15 cellular contexts compared by ENCODE assay signal in genomic region chr6:12718025-12718424, GRCh38. TPM values are rescaled to one million over a fixed set of nuclear protein-coding genes. Genes with fewer than 3 reads are reported as not detected.
DNase-seq lines count a peak whose midpoint lies in the region; ATAC-seq, FAIRE-seq and TF ChIP-seq lines count a peak whose summit lies in the region.
"Had no signal": no experiment of that assay in that cellular context is flagged by ENCODE, and none has a peak within 500 bp of the region (broad histone marks: within the 10 kb centered on the region; RNA-seq: fewer than 3 reads in every experiment).

No MANE protein-coding gene starts in this region.

- H3K9me3 ChIP-seq in HepG2 (ENCODE audit: low read length), result no peaks in the 10 kb centered on the region
- H3K9me3 ChIP-seq in right lobe of liver, result no peaks in the 10 kb centered on the region
- H3K9me3 ChIP-seq: tibial artery had no signal

- no TSS peak for BruUV-seq in HepG2 (replicated peaks; lab: Mats Ljungman, UMichigan)

- FAIRE-seq in HepG2 (lab: Jason Lieb, UNC), result no peak
- FAIRE-seq: endothelial cell of umbilical vein, GM12892, GM19239 had no signal

- DNase-seq in HepG2 (ENCODE audit: low spot score) (peak; percentile 31), right lobe of liver (no peak), SW480 (ENCODE audit: low spot score) (peak; percentile 5), inferior parietal cortex (ENCODE audit: extremely low spot score) (peak; percentile 33), NCI-H446 treated with DMSO at 0.1 percent for 48 hours (lab: John Stamatoyannopoulos, UW) (no peak), iPS-NIHi7 (ENCODE audit: extremely low spot score) (no peak)
- DNase-seq: activated CD4-positive, alpha-beta T cell treated with anti-CD3 and anti-CD28 coated beads for 48 hours; NCI-H2171; tibial artery had no signal

- H3K4me2 ChIP-seq in HepG2 (ENCODE audit: low read depth, low read length), result no peak overlapping the region

- H3K4me1 ChIP-seq in HepG2 (ENCODE audit: insufficient read depth, low read length), result no peaks in the 10 kb centered on the region
- H3K4me1 ChIP-seq in right lobe of liver, result no peaks in the 10 kb centered on the region
- H3K4me1 ChIP-seq: tibial artery had no signal

- TF ChIP-seq POLR2A in HepG2 (IDR thresholded peaks at IDR 0.05; ENCODE audit: insufficient read depth in 1 of 2, low read depth in 2 of 2, low read length in 2 of 2) (no peak), right lobe of liver (IDR thresholded peaks at IDR 0.05) (no peak)

- TF ChIP-seq CTCF in HepG2 (CRISPR knock-in tag; IDR thresholded peaks at IDR 0.05) (no peak), right lobe of liver (IDR thresholded peaks at IDR 0.05) (no peak)

- in situ Hi-C loops in HepG2 (cut with HindIII; ENCODE audit: extremely low pct_ligation_motif_present, low pct_unique_long_range_greater_than_20kb), result no loop called here

- 2% methylated on average over 9 of the region's 9 CpGs for WGBS in HepG2 (ENCODE audit: low lambda C conversion rate)
- WGBS in right lobe of liver (ENCODE audit: insufficient coverage, low coverage, low lambda C conversion rate, missing lambda C conversion rate), result 26% methylated on average over 7 of the region's 9 CpGs

- H3K36me3 ChIP-seq in HepG2 (replicated peaks in 1 of 2; ENCODE audit: control insufficient read depth in 1 of 2, insufficient read depth in 2 of 2, low read length in 2 of 2) (no peaks in the 10 kb centered on the region), right lobe of liver (no peaks in the 10 kb centered on the region)
- H3K36me3 ChIP-seq: tibial artery had no signal

- no peak for TF ChIP-seq RAD21 in HepG2 (CRISPR knock-in tag; IDR thresholded peaks at IDR 0.05)

- CTCF ChIA-PET in HepG2 (lab: Yijun Ruan, JAX; ENCODE audit: low intra/inter-chr PET ratio, low total read pairs), result no interaction called here

- H2AFZ ChIP-seq in HepG2 (ENCODE audit: low read length), result no peak overlapping the region

- POLR2A ChIA-PET in HepG2 (lab: Yijun Ruan, JAX), result no interaction called here

- H3K27me3 ChIP-seq in HepG2 (ENCODE audit: control insufficient read depth in 1 of 2, insufficient read depth in 2 of 2, low read length in 2 of 2) (peaks cover 0 to 2% of the 10 kb centered on the region in 2 experiments; a peak in 2 of 5 replicates), right lobe of liver (peaks cover 0 to 6% of the 10 kb centered on the region in 2 donors)

- ATAC-seq in HepG2 (peak; percentile 41; the same call in 1 of the 3 replicates), right lobe of liver (no peak), GM21737 (IDR thresholded peaks at IDR 0.05; ENCODE audit: unreplicated experiment) (no peak), GM18519 (IDR thresholded peaks at IDR 0.05; ENCODE audit: low FRiP score, unreplicated experiment) (no peak)

- intact Hi-C loops in HepG2 (cut with micrococcal nuclease; ENCODE audit: unreplicated experiment), result no loop called here
- intact Hi-C loops in right lobe of liver (cut with DNase I), result no loop called here

- no peaks in the 10 kb centered on the region for H3K79me2 ChIP-seq in HepG2 (ENCODE audit: insufficient read depth, low read length)

- H3K4me3 ChIP-seq in HepG2 (replicated peaks in 1 of 3; ENCODE audit: insufficient read depth in 1 of 3, low read depth in 2 of 3, low read length in 3 of 3) (no peak overlapping the region), right lobe of liver (no peak overlapping the region)
- H3K4me3 ChIP-seq: lung, tibial artery had no signal

- no peak for TF ChIP-seq EP300 in HepG2 (IDR thresholded peaks at IDR 0.05; ENCODE audit: low read depth in 2 of 2, low read length in 2 of 2)
- TF ChIP-seq EP300 in HepG2 (CRISPR knock-in tag; IDR thresholded peaks at IDR 0.05; ENCODE audit: borderline replicate concordance), result no peak

- H3K9ac ChIP-seq in HepG2 (ENCODE audit: insufficient read depth, low read depth, low read length), result no peak overlapping the region

- no peak overlapping the region for H3K27ac ChIP-seq in HepG2 (ENCODE audit: extremely low read length, insufficient read depth, low read length)
- no peak overlapping the region for H3K27ac ChIP-seq in right lobe of liver
- H3K27ac ChIP-seq: tibial artery had no signal

- no peaks in the 10 kb centered on the region for H4K20me1 ChIP-seq in HepG2 (ENCODE audit: insufficient read depth, low read length)

TF ChIP-seq in HepG2, 621 proteins besides CTCF, POLR2A, EP300 and RAD21:
- TF ChIP-seq ZNF556 (CRISPR knock-in tag; IDR thresholded peaks at IDR 0.05; ENCODE audit: borderline replicate concordance) (no peak), ZNF652 (CRISPR knock-in tag; IDR thresholded peaks at IDR 0.05; ENCODE audit: borderline replicate concordance, low read depth) (no peak), ZSCAN30 (CRISPR knock-in tag; IDR thresholded peaks at IDR 0.05) (no peak), ZFP36L1 (CRISPR knock-in tag; IDR thresholded peaks at IDR 0.05) (no peak), SMARCE1 (IDR thresholded peaks at IDR 0.05; ENCODE audit: borderline replicate concordance) (no peak), ARID5B (CRISPR knock-in tag; IDR thresholded peaks at IDR 0.05) (no peak), ZSCAN25 (CRISPR knock-in tag; IDR thresholded peaks at IDR 0.05) (no peak), SPEN (CRISPR knock-in tag; IDR thresholded peaks at IDR 0.05; ENCODE audit: low read depth) (no peak)

RNA-seq across cellular contexts. Expression of gene PHACTR1, which starts 1.5 kb away (rescaled TPM):
- 0.09 TPM in 1 of 2 replicates, not detected in the other for total RNA-seq in HepG2 (2016; rRNA removed; fragmentation: Illumina TruSeq; extraction: Trizol)
- total RNA-seq in HepG2 (2016; cell fraction: cytosol; rRNA removed; fragmentation: Illumina TruSeq; extraction: Trizol; ENCODE audit: low read depth), result under 0.01 TPM in 1 of 2 replicates, not detected in the other
- total RNA-seq in HepG2 (2016; cell fraction: insoluble cytoplasmic fraction; rRNA removed; fragmentation: Illumina TruSeq; extraction: Trizol), result 0.06 TPM in 1 of 2 replicates, not detected in the other
- 0.06 TPM in 1 of 2 replicates, not detected in the other for total RNA-seq in HepG2 (2016; cell fraction: membrane; rRNA removed; fragmentation: Illumina TruSeq; extraction: Trizol)
- not detected in 2 replicates for total RNA-seq in HepG2 (2016; cell fraction: nucleus; rRNA removed; fragmentation: Illumina TruSeq; extraction: Trizol)
- 0.04 TPM in 1 of 2 replicates, not detected in the other for polyA plus RNA-seq in HepG2 (2011; rRNA removed)
- polyA plus RNA-seq in HepG2 (2011; cell fraction: cytosol; rRNA removed), result not detected in 2 replicates
- 0.03 and 0.10 TPM in 2 replicates for polyA plus RNA-seq in HepG2 (2011; cell fraction: nucleus; rRNA removed)
- 0.50 and 0.79 TPM in 2 replicates for polyA plus RNA-seq in HepG2 (2012)
- polyA plus RNA-seq in HepG2 (2016; cell fraction: cytosol; fragmentation: Illumina TruSeq; extraction: Trizol; ENCODE audit: low read depth), result not detected in 2 replicates
- not detected in 2 replicates for polyA plus RNA-seq in HepG2 (2016; cell fraction: insoluble cytoplasmic fraction; fragmentation: Illumina TruSeq; extraction: Trizol; ENCODE audit: low read depth)
- polyA plus RNA-seq in HepG2 (2016; cell fraction: membrane; fragmentation: Illumina TruSeq; extraction: Trizol; ENCODE audit: low read depth), result not detected in 2 replicates
- polyA plus RNA-seq in HepG2 (2016; cell fraction: nucleus; fragmentation: Illumina TruSeq; extraction: Trizol; ENCODE audit: insufficient read depth, low read depth), result not detected in 2 replicates
- 0.04 and 0.26 TPM in 2 replicates for polyA minus RNA-seq in HepG2 (2011; rRNA and poly(A)+ RNA removed; ENCODE audit: low replicate concordance)
- not detected in 2 replicates for polyA minus RNA-seq in HepG2 (2011; cell fraction: cytosol; rRNA and poly(A)+ RNA removed)
- not detected in 2 replicates for polyA minus RNA-seq in HepG2 (2011; cell fraction: nucleus; rRNA and poly(A)+ RNA removed)
- 1 to 10 TPM in 2 of 6 experiments, under 1 TPM in 4; 0.20 to 3.5 (median 0.93) TPM for total RNA-seq in right lobe of liver

Comparison
In these comparisons a context has a peak if more than half of its experiments do, and no peak if none do; other contexts are left out.
1. DNase-seq: peak in HepG2 (single experiment), SW480 (single experiment) and inferior parietal cortex (single experiment); none in right lobe of liver (0 of 3), NCI-H446 treated with DMSO at 0.1 percent for 48 hours (single experiment) and iPS-NIHi7 (single experiment).